Comparison of ENCODE assay signal across 9 cellular contexts in genomic region chr13:30872685-30873443, GRCh38. TPM values are rescaled to one million over a fixed set of nuclear protein-coding genes. Genes with fewer than 3 reads are reported as not detected.
DNase-seq lines count a peak whose midpoint lies in the region; ATAC-seq and TF ChIP-seq lines count a peak whose summit lies in the region.
"Had no signal": no experiment of that assay in that cellular context is flagged by ENCODE, and none has a peak within 500 bp of the region (broad histone marks: within the 10 kb centered on the region; RNA-seq: fewer than 3 reads in every experiment).

No MANE protein-coding gene starts in this region.

- H3K27ac ChIP-seq in BLaER1 treated with 17β-estradiol and CSF1 and Interleukin-3, amounts not matched to agents 10 nM and 100 nM, result peak overlapping the region in 10 of 11 experiments; percentile 33 to 70 (median 62); a peak in 16 of 22 replicates

- no peaks in the 10 kb centered on the region for H3K36me3 Mint-ChIP-seq in activated T-cell treated with anti-CD3 and anti-CD28 coated beads, Interleukin-2, amount 50 U/mL, for 4 hours (ENCODE audit: insufficient read depth)

- H3K9me3 ChIP-seq in BLaER1 treated with 17β-estradiol and CSF1 and Interleukin-3, amounts not matched to agents 10 nM and 100 nM (replicated peaks in 1 of 11), result peaks cover 0 to 4% (median 0%) of the 10 kb centered on the region in 11 experiments; a peak in 1 of 22 replicates

- no peak for ATAC-seq in HG03432 (IDR thresholded peaks at IDR 0.05; ENCODE audit: unreplicated experiment)
- ATAC-seq in GM19467 (IDR thresholded peaks at IDR 0.05; ENCODE audit: unreplicated experiment), result no peak
- ATAC-seq in activated T-cell treated with anti-CD3 and anti-CD28 coated beads, Interleukin-2, amount 50 U/mL, for 4 hours, result no peak

- H3K9ac ChIP-seq in BLaER1 treated with 17β-estradiol and CSF1 and Interleukin-3, amounts not matched to agents 10 nM and 100 nM, result peak overlapping the region in 7 of 11 experiments; percentile 12 to 52 (median 44); a peak in 8 of 22 replicates

- no peaks in the 10 kb centered on the region for H3K27me3 ChIP-seq in BLaER1 treated with 17β-estradiol and CSF1 and Interleukin-3, amounts not matched to agents 10 nM and 100 nM

- no peaks in the 10 kb centered on the region for H3K9me3 Mint-ChIP-seq in activated T-cell treated with anti-CD3 and anti-CD28 coated beads, Interleukin-2, amount 50 U/mL, for 4 hours

- H3K4me2 ChIP-seq in BLaER1 treated with 17β-estradiol and CSF1 and Interleukin-3, amounts not matched to agents 10 nM and 100 nM, result peak overlapping the region; percentile 67 to 87 (median 75)

- TF ChIP-seq CTCF in epithelial cell of proximal tubule (conservative IDR thresholded peaks at IDR 0.05; ENCODE audit: low read depth, low read length), result no peak

- H4K20me1 ChIP-seq in BLaER1 treated with 17β-estradiol and CSF1 and Interleukin-3, amounts not matched to agents 10 nM and 100 nM, result no peaks in the 10 kb centered on the region

- H3K27me3 Mint-ChIP-seq in activated T-cell treated with anti-CD3 and anti-CD28 coated beads, Interleukin-2, amount 50 U/mL, for 4 hours (ENCODE audit: low read depth), result peaks cover 21% of the 10 kb centered on the region

- H3K4me1 ChIP-seq in BLaER1 treated with 17β-estradiol and CSF1 and Interleukin-3, amounts not matched to agents 10 nM and 100 nM, result peaks cover 23 to 45% (median 36%) of the 10 kb centered on the region in 10 experiments

- H3K4me1 Mint-ChIP-seq in activated T-cell treated with anti-CD3 and anti-CD28 coated beads, Interleukin-2, amount 50 U/mL, for 4 hours (ENCODE audit: low read depth), result no peaks in the 10 kb centered on the region

- no peaks in the 10 kb centered on the region for H3K36me3 ChIP-seq in BLaER1 treated with 17β-estradiol and CSF1 and Interleukin-3, amounts not matched to agents 10 nM and 100 nM

- peak; percentile 56 for DNase-seq in NCI-H2227 (lab: John Stamatoyannopoulos, UW; ENCODE audit: unreplicated experiment)
- DNase-seq in epithelial cell of proximal tubule (ENCODE audit: low read depth), result peak; percentile 32
- DNase-seq in occipital lobe (lab: John Stamatoyannopoulos, UW), result peak; percentile 60
- no peak for DNase-seq in activated gamma-delta T cell (lab: John Stamatoyannopoulos, UW)
- no peak for DNase-seq in activated T-cell treated with anti-CD3 and anti-CD28 coated beads, Interleukin-2, amount 50 U/mL, for 4 hours

- H3K4me3 Mint-ChIP-seq in activated T-cell treated with anti-CD3 and anti-CD28 coated beads, Interleukin-2, amount 50 U/mL, for 4 hours, result no peak overlapping the region

- H3K4me3 ChIP-seq in BLaER1 treated with 17β-estradiol and CSF1 and Interleukin-3, amounts not matched to agents 10 nM and 100 nM, result no peak overlapping the region
- no peak overlapping the region for H3K4me3 ChIP-seq in epithelial cell of proximal tubule (ENCODE audit: low read depth, low read length)

RNA-seq across cellular contexts. Expression of gene MEDAG, which starts 33.2 kb away (rescaled TPM):
- total RNA-seq in epithelial cell of proximal tubule, result 0.07 and 0.17 TPM in 2 replicates
- 0.78 TPM for total RNA-seq in occipital lobe
- total RNA-seq in activated T-cell treated with anti-CD3 and anti-CD28 coated beads, Interleukin-2, amount 50 U/mL, for 4 hours, result not detected

RNA-seq across cellular contexts. Expression of gene TEX26, which starts 59.6 kb away (rescaled TPM):
- total RNA-seq in epithelial cell of proximal tubule, result not detected in 2 replicates
- total RNA-seq in occipital lobe, result 2.3 TPM
- total RNA-seq in activated T-cell treated with anti-CD3 and anti-CD28 coated beads, Interleukin-2, amount 50 U/mL, for 4 hours, result not detected
- total RNA-seq: liver had no signal

Comparison
In these comparisons a context has a peak if more than half of its experiments do, and no peak if none do; other contexts are left out.
1. DNase-seq: peak in NCI-H2227 (single experiment), epithelial cell of proximal tubule (single experiment) and occipital lobe (single experiment); none in activated gamma-delta T cell (single experiment) and activated T-cell treated with anti-CD3 and anti-CD28 coated beads, Interleukin-2, amount 50 U/mL, for 4 hours (single experiment).